16 cellular contexts compared by ENCODE assay signal in genomic region chr7:74511360-74511759, GRCh38. TPM values are rescaled to one million over a fixed set of nuclear protein-coding genes. Genes with fewer than 3 reads are reported as not detected.
DNase-seq lines count a peak whose midpoint lies in the region; ATAC-seq, FAIRE-seq and TF ChIP-seq lines count a peak whose summit lies in the region.
"Had no signal": no experiment of that assay in that cellular context is flagged by ENCODE, and none has a peak within 500 bp of the region (broad histone marks: within the 10 kb centered on the region; RNA-seq: fewer than 3 reads in every experiment).

No MANE protein-coding gene starts in this region.

- H3K27me3 Mint-ChIP-seq in CD8-positive, alpha-beta T cell (ENCODE audit: low read depth) = no peaks in the 10 kb centered on the region
- H3K27me3 Mint-ChIP-seq: IgD-negative memory B cell had no signal

- no peak for ATAC-seq in CD8-positive, alpha-beta T cell

- H3K4me1 Mint-ChIP-seq in CD8-positive, alpha-beta T cell (ENCODE audit: low read depth) = no peaks in the 10 kb centered on the region
- H3K4me1 Mint-ChIP-seq: IgD-negative memory B cell had no signal

- H3K27ac Mint-ChIP-seq in CD8-positive, alpha-beta T cell = no peak overlapping the region
- H3K27ac Mint-ChIP-seq: IgD-negative memory B cell had no signal

- DNase-seq in NCI-H1417 (lab: John Stamatoyannopoulos, UW) (peak in 2 of 3 experiments; percentile 40 to 67), NCI-H1417 treated with DMSO at 0.1 percent for 48 hours (lab: John Stamatoyannopoulos, UW) (no peak), caudate nucleus (lab: John Stamatoyannopoulos, UW) (peak in 1 of 61 donors; percentile 16), midbrain (lab: John Stamatoyannopoulos, UW) (peak; percentile 15), substantia nigra (lab: John Stamatoyannopoulos, UW) (peak in 8 of 49 donors; percentile 10 to 49 (median 19)), WERI-Rb-1 (no peak), kidney (no peak)
- DNase-seq in CD8-positive, alpha-beta T cell = no peak
- DNase-seq: MV-4-11, NCI-H1694, NCI-H2107, NCI-H226, NCI-H526 treated with DMSO at 0.1 percent for 48 hours had no signal

- TF ChIP-seq CTCF in CD8-positive, alpha-beta T cell (IDR thresholded peaks at IDR 0.05) = no peak
- TF ChIP-seq CTCF in WERI-Rb-1 (IDR thresholded peaks at IDR 0.05; ENCODE audit: low read depth, low read length) = no peak
- no peak for TF ChIP-seq CTCF in kidney (IDR thresholded peaks at IDR 0.05; ENCODE audit: borderline replicate concordance, extremely low read depth, insufficient read depth)

- POLR2A ChIA-PET in CD8-positive, alpha-beta T cell (lab: Charles Lee) = interaction anchor here (0.6 kb wide), 1 partner anchor 81 kb away, joined by 4 read pairs; no protein-coding TSS in a partner anchor

- H3K9me3 Mint-ChIP-seq in CD8-positive, alpha-beta T cell = no peaks in the 10 kb centered on the region
- H3K9me3 Mint-ChIP-seq: IgD-negative memory B cell had no signal

- no peaks in the 10 kb centered on the region for H3K27me3 ChIP-seq in CD8-positive, alpha-beta T cell (ENCODE audit: insufficient read depth, low read length)
- no peaks in the 10 kb centered on the region for H3K27me3 ChIP-seq in WERI-Rb-1 (ENCODE audit: insufficient read depth, low read depth, severe bottlenecking)
- H3K27me3 ChIP-seq: BLaER1 had no signal

- no peak overlapping the region for H3K9ac ChIP-seq in kidney (ENCODE audit: low read length in 2 of 2)
- H3K9ac ChIP-seq: BLaER1 had no signal

- no peaks in the 10 kb centered on the region for H3K36me3 Mint-ChIP-seq in CD8-positive, alpha-beta T cell
- H3K36me3 Mint-ChIP-seq: IgD-negative memory B cell had no signal

- no peak overlapping the region for H3K4me3 Mint-ChIP-seq in CD8-positive, alpha-beta T cell

- H3K4me3 ChIP-seq in CD8-positive, alpha-beta T cell (ENCODE audit: low read depth, low read length) = no peak overlapping the region
- H3K4me3 ChIP-seq in WERI-Rb-1 (ENCODE audit: low read depth, low read length) (no peak overlapping the region), kidney (ENCODE audit: low read length in 2 of 2) (no peak overlapping the region)
- H3K4me3 ChIP-seq: BLaER1 had no signal

- intact Hi-C loops in CD8-positive, alpha-beta T cell (cut with DNase I, micrococcal nuclease) = no loop called here
- intact Hi-C loops in kidney (cut with DNase I) = no loop called here

- H3K4me1 ChIP-seq in CD8-positive, alpha-beta T cell (ENCODE audit: insufficient read depth, low read length) = no peaks in the 10 kb centered on the region
- H3K4me1 ChIP-seq in kidney (ENCODE audit: control insufficient read depth in 1 of 2, insufficient read depth in 1 of 2, low read depth in 1 of 2, low read length in 2 of 2) = no peaks in the 10 kb centered on the region

- H3K27ac ChIP-seq in caudate nucleus (ENCODE audit: low read depth, low read length) = peak overlapping the region; percentile 67
- H3K27ac ChIP-seq in substantia nigra (ENCODE audit: low read depth, low read length, poor library complexity, severe bottlenecking) = peak overlapping the region; percentile 80
- H3K27ac ChIP-seq in CD8-positive, alpha-beta T cell (ENCODE audit: low read depth, low read length) = no peak overlapping the region
- H3K27ac ChIP-seq in WERI-Rb-1 = no peak overlapping the region
- H3K27ac ChIP-seq in kidney (ENCODE audit: low read depth in 2 of 2, low read length in 2 of 2) = no peak overlapping the region
- H3K27ac ChIP-seq: 22Rv1, BLaER1 had no signal

- CTCF ChIA-PET in CD8-positive, alpha-beta T cell (lab: Charles Lee) = no interaction called here

- no peaks in the 10 kb centered on the region for H3K36me3 ChIP-seq in CD8-positive, alpha-beta T cell (ENCODE audit: insufficient read depth, low read length)
- H3K36me3 ChIP-seq in WERI-Rb-1 = peaks cover 92% of the 10 kb centered on the region
- peaks cover 6% of the 10 kb centered on the region in 2 donors for H3K36me3 ChIP-seq in kidney (ENCODE audit: control insufficient read depth in 1 of 2, insufficient read depth in 2 of 2, low read length in 2 of 2)

- FAIRE-seq in kidney (lab: Jason Lieb, UNC) = no peak

- H3K9me3 ChIP-seq in CD8-positive, alpha-beta T cell (ENCODE audit: low read length) = no peaks in the 10 kb centered on the region
- H3K9me3 ChIP-seq in WERI-Rb-1 (ENCODE audit: severe bottlenecking) (no peaks in the 10 kb centered on the region), kidney (ENCODE audit: control insufficient read depth in 1 of 2, low read length in 2 of 2) (no peaks in the 10 kb centered on the region)
- H3K9me3 ChIP-seq: BLaER1 had no signal

RNA-seq across cellular contexts. Expression of gene GTF2IRD1, which starts 57.7 kb away (rescaled TPM):
- total RNA-seq in CD8-positive, alpha-beta T cell = under 1 TPM in 1 of 2 experiments, not detected in 1; 0.11 TPM
- total RNA-seq in kidney = 35.8 TPM
- 28.2 TPM for polyA plus RNA-seq in kidney (ENCODE audit: insufficient read depth, low read depth, low replicate concordance)
- polyA plus RNA-seq: IgD-negative memory B cell had no signal

Comparison
In these comparisons a context has a peak if more than half of its experiments do, and no peak if none do; other contexts are left out.
1. DNase-seq: peak in NCI-H1417 (2 of 3) and midbrain (single experiment); none in NCI-H1417 treated with DMSO at 0.1 percent for 48 hours (single experiment), CD8-positive, alpha-beta T cell (0 of 7), WERI-Rb-1 (single experiment) and kidney (single experiment).
2. H3K27ac ChIP-seq: peak in caudate nucleus (single experiment) and substantia nigra (single experiment); none in CD8-positive, alpha-beta T cell (single experiment), WERI-Rb-1 (single experiment) and kidney (0 of 2).
3. RNA of gene GTF2IRD1, which starts 57.7 kb away (total RNA-seq): 35.8 TPM in kidney (single experiment); 0.11 TPM in CD8-positive, alpha-beta T cell; every median in the first group is over 10 times any median in the second.